In genomic region chr17:50196036-50196435, GRCh38 we compare ENCODE assay signal across 21 cellular contexts. TPM values are rescaled to one million over a fixed set of nuclear protein-coding genes. Genes with fewer than 3 reads are reported as not detected.
A peak's percentile ranks its signal among the peaks of the same experiment; 100 is the strongest.
DNase-seq lines count a peak whose midpoint lies in the region; ATAC-seq and TF ChIP-seq lines count a peak whose summit lies in the region.
"Had no signal": no experiment of that assay in that cellular context is flagged by ENCODE, and none has a peak within 500 bp of the region (broad histone marks: within the 10 kb centered on the region; RNA-seq: fewer than 3 reads in every experiment).

No MANE protein-coding gene starts in this region.

- H3K36me3 ChIP-seq in GM23248 (ENCODE audit: low read depth) (peaks cover 79% of the 10 kb centered on the region), muscle layer of colon (ENCODE audit: insufficient read depth, low read length) (peaks cover 83% of the 10 kb centered on the region)

- H3K27me3 Mint-ChIP-seq in stimulated activated memory B cell treated with anti-CD40 and anti-IgM and Interleukin-4, amounts not matched to agents 10 μg/mL and 1 μg/mL and 100 μg/mL, for 72 hours, result peaks cover 41% of the 10 kb centered on the region
- H3K27me3 Mint-ChIP-seq in activated T-helper 17 cell treated with anti-CD3 and anti-CD28 coated beads, Interleukin-2, amount 50 U/mL, for 72 hours, result peaks cover 9% of the 10 kb centered on the region
- peaks cover 26% of the 10 kb centered on the region for H3K27me3 Mint-ChIP-seq in activated CD8-positive, alpha-beta memory T cell treated with anti-CD3 and anti-CD28 coated beads, Interleukin-2, amount 10 ng/mL, durations not matched to agents 7 days and 5 days

- peaks cover 76% of the 10 kb centered on the region for H3F3A ChIP-seq in GM23248 (ENCODE audit: insufficient read depth)

- H3K4me3 Mint-ChIP-seq in stimulated activated memory B cell treated with anti-CD40 and anti-IgM and Interleukin-4, amounts not matched to agents 10 μg/mL and 1 μg/mL and 100 μg/mL, for 72 hours, result no peak overlapping the region
- no peak overlapping the region for H3K4me3 Mint-ChIP-seq in activated T-helper 17 cell treated with anti-CD3 and anti-CD28 coated beads, Interleukin-2, amount 50 U/mL, for 72 hours
- H3K4me3 Mint-ChIP-seq in activated CD8-positive, alpha-beta memory T cell treated with anti-CD3 and anti-CD28 coated beads, Interleukin-2, amount 10 ng/mL, durations not matched to agents 7 days and 5 days, result no peak overlapping the region
- H3K4me3 Mint-ChIP-seq: activated naive CD4-positive, alpha-beta T cell treated with anti-CD3 and anti-CD28 coated beads for 36 hours; CD4-positive, alpha-beta T cell; H9; neural crest cell had no signal

- H3K4me1 ChIP-seq in GM23248 (ENCODE audit: insufficient read depth), result peaks cover 66% of the 10 kb centered on the region
- peaks cover 48% of the 10 kb centered on the region for H3K4me1 ChIP-seq in muscle layer of colon (ENCODE audit: insufficient read depth, low read length)

- CTCF ChIA-PET in activated CD8-positive, alpha-beta memory T cell treated with anti-CD3 and anti-CD28 coated beads, Interleukin-2, amount 10 ng/mL, durations not matched to agents 7 days and 5 days (lab: Charles Lee), result interaction anchor here (0.7 to 3.5 kb wide), 11 partner anchors 8 to 101 kb away, joined by 3 to 82 read pairs (median 7); partner anchors contain the start of gene TMEM92

- DNase-seq in GM23248 (peak; percentile 53), astrocyte of the spinal cord (ENCODE audit: low read depth, low spot score) (no peak), NCI-H146 treated with DMSO at 0.1 percent for 48 hours (lab: John Stamatoyannopoulos, UW; ENCODE audit: unreplicated experiment) (no peak)
- no peak for DNase-seq in activated CD8-positive, alpha-beta memory T cell treated with anti-CD3 and anti-CD28 coated beads, Interleukin-2, amount 10 ng/mL, durations not matched to agents 7 days and 5 days
- DNase-seq: activated naive CD4-positive, alpha-beta T cell treated with anti-CD3 and anti-CD28 coated beads for 36 hours; CD4-positive, alpha-beta T cell; DND-41; H9; hippocampal formation; Karpas-422; left colon; NCI-H1417 treated with DMSO at 0.1 percent for 48 hours; OCI-M1; stimulated activated CD4-positive, alpha-beta T cell treated with anti-CD3 and anti-CD28 coated beads, Interleukin-12 subunit alpha, Interleukin-12 subunit beta, amount 100 ng/mL, for 4 hours; WERI-Rb-1 had no signal

- H3K27ac ChIP-seq in GM23248 (peak overlapping the region; percentile 100), muscle layer of colon (ENCODE audit: low read depth, low read length) (peak overlapping the region; percentile 68)
- H3K27ac ChIP-seq: WERI-Rb-1 had no signal

- peaks cover 38% of the 10 kb centered on the region for H3K4me1 Mint-ChIP-seq in stimulated activated memory B cell treated with anti-CD40 and anti-IgM and Interleukin-4, amounts not matched to agents 10 μg/mL and 1 μg/mL and 100 μg/mL, for 72 hours
- H3K4me1 Mint-ChIP-seq in activated T-helper 17 cell treated with anti-CD3 and anti-CD28 coated beads, Interleukin-2, amount 50 U/mL, for 72 hours, result peaks cover 4% of the 10 kb centered on the region
- H3K4me1 Mint-ChIP-seq in activated CD8-positive, alpha-beta memory T cell treated with anti-CD3 and anti-CD28 coated beads, Interleukin-2, amount 10 ng/mL, durations not matched to agents 7 days and 5 days, result peaks cover 10% of the 10 kb centered on the region

- H3K4me3 ChIP-seq in GM23248 (peak overlapping the region; percentile 99), astrocyte of the spinal cord (ENCODE audit: low read depth, low read length) (peak overlapping the region; percentile 100), muscle layer of colon (ENCODE audit: low read depth in 1 of 2, low read length in 2 of 2) (no peak overlapping the region)

- H2AFZ ChIP-seq in GM23248, result no peak overlapping the region

- H4K20me1 ChIP-seq in GM23248 (ENCODE audit: insufficient read depth), result no peaks in the 10 kb centered on the region

- H3K9me2 ChIP-seq in GM23248 (ENCODE audit: insufficient read depth), result no peaks in the 10 kb centered on the region

- H3K27me3 ChIP-seq in GM23248 (replicated peaks; ENCODE audit: insufficient read depth) (no peaks in the 10 kb centered on the region), muscle layer of colon (ENCODE audit: control insufficient read depth in 1 of 2, insufficient read depth in 2 of 2, low read length in 2 of 2) (no peaks in the 10 kb centered on the region)

- no peak for ATAC-seq in stimulated activated memory B cell treated with anti-CD40 and anti-IgM and Interleukin-4, amounts not matched to agents 10 μg/mL and 1 μg/mL and 100 μg/mL, for 72 hours
- no peak for ATAC-seq in GM19324 (IDR thresholded peaks at IDR 0.05; ENCODE audit: low FRiP score, unreplicated experiment)
- no peak for ATAC-seq in activated T-helper 17 cell treated with anti-CD3 and anti-CD28 coated beads, Interleukin-2, amount 50 U/mL, for 72 hours (replicated peaks)
- no peak for ATAC-seq in activated CD8-positive, alpha-beta memory T cell treated with anti-CD3 and anti-CD28 coated beads, Interleukin-2, amount 10 ng/mL, durations not matched to agents 7 days and 5 days
- ATAC-seq: left colon had no signal

- H3K9me3 Mint-ChIP-seq in stimulated activated memory B cell treated with anti-CD40 and anti-IgM and Interleukin-4, amounts not matched to agents 10 μg/mL and 1 μg/mL and 100 μg/mL, for 72 hours, result no peaks in the 10 kb centered on the region
- H3K9me3 Mint-ChIP-seq in activated T-helper 17 cell treated with anti-CD3 and anti-CD28 coated beads, Interleukin-2, amount 50 U/mL, for 72 hours, result no peaks in the 10 kb centered on the region
- no peaks in the 10 kb centered on the region for H3K9me3 Mint-ChIP-seq in activated CD8-positive, alpha-beta memory T cell treated with anti-CD3 and anti-CD28 coated beads, Interleukin-2, amount 10 ng/mL, durations not matched to agents 7 days and 5 days (ENCODE audit: low read depth)
- H3K9me3 Mint-ChIP-seq: activated naive CD4-positive, alpha-beta T cell treated with anti-CD3 and anti-CD28 coated beads for 36 hours; CD4-positive, alpha-beta T cell; H9; neural crest cell had no signal

- peak overlapping the region; percentile 100 for H3K9ac ChIP-seq in GM23248
- no peak overlapping the region for H3K9ac ChIP-seq in muscle layer of colon (ENCODE audit: low read length)

- in situ Hi-C loops in GM23248 (cut with MboI) (no loop called here), astrocyte of the spinal cord (cut with HindIII; ENCODE audit: low sequenced_read_pairs) (no loop called here)

- H3K27ac Mint-ChIP-seq in stimulated activated memory B cell treated with anti-CD40 and anti-IgM and Interleukin-4, amounts not matched to agents 10 μg/mL and 1 μg/mL and 100 μg/mL, for 72 hours, result peak overlapping the region; percentile 20
- no peak overlapping the region for H3K27ac Mint-ChIP-seq in activated T-helper 17 cell treated with anti-CD3 and anti-CD28 coated beads, Interleukin-2, amount 50 U/mL, for 72 hours
- H3K27ac Mint-ChIP-seq in activated CD8-positive, alpha-beta memory T cell treated with anti-CD3 and anti-CD28 coated beads, Interleukin-2, amount 10 ng/mL, durations not matched to agents 7 days and 5 days, result no peak overlapping the region
- H3K27ac Mint-ChIP-seq: activated naive CD4-positive, alpha-beta T cell treated with anti-CD3 and anti-CD28 coated beads for 36 hours; CD4-positive, alpha-beta T cell had no signal

- peaks cover 96% of the 10 kb centered on the region for H3K79me2 ChIP-seq in GM23248 (ENCODE audit: insufficient read depth)

- H3K4me2 ChIP-seq in GM23248 (ENCODE audit: unreplicated experiment), result peak overlapping the region; percentile 94

- 0 to 7% methylated on average over 4 to 5 of the region's 5 CpGs for WGBS in GM23248 (ENCODE audit: low coverage in 1 of 2, low lambda C conversion rate in 2 of 2, missing lambda C conversion rate in 2 of 2), 2 experiments

- H3K36me3 Mint-ChIP-seq in stimulated activated memory B cell treated with anti-CD40 and anti-IgM and Interleukin-4, amounts not matched to agents 10 μg/mL and 1 μg/mL and 100 μg/mL, for 72 hours, result no peaks in the 10 kb centered on the region
- H3K36me3 Mint-ChIP-seq in activated T-helper 17 cell treated with anti-CD3 and anti-CD28 coated beads, Interleukin-2, amount 50 U/mL, for 72 hours (ENCODE audit: low read depth), result no peaks in the 10 kb centered on the region
- no peaks in the 10 kb centered on the region for H3K36me3 Mint-ChIP-seq in activated CD8-positive, alpha-beta memory T cell treated with anti-CD3 and anti-CD28 coated beads, Interleukin-2, amount 10 ng/mL, durations not matched to agents 7 days and 5 days

- H3K9me3 ChIP-seq in GM23248 (ENCODE audit: low read depth) (no peaks in the 10 kb centered on the region), muscle layer of colon (ENCODE audit: low read length) (no peaks in the 10 kb centered on the region)

- TF ChIP-seq CTCF in astrocyte of the spinal cord (IDR thresholded peaks at IDR 0.05; ENCODE audit: low read depth, low read length), result no peak

RNA-seq across cellular contexts. Expression of gene COL1A1, which starts 5.4 kb away (rescaled TPM):
- total RNA-seq in GM23248 (2014; rRNA removed; shearing (Covaris generic)), result 6,472 and 7,860 TPM in 2 replicates
- polyA plus RNA-seq in GM23248 (2016; fragmentation: Nextera tagmentation; extraction: Ambion mirVana), result 15,283 and 15,653 TPM in 2 replicates
- 1 to 10 TPM in 1 of 2 donors, under 1 TPM in 1; 0.37 to 1.9 TPM for total RNA-seq in activated T-helper 17 cell treated with anti-CD3 and anti-CD28 coated beads, Interleukin-2, amount 50 U/mL, for 72 hours
- total RNA-seq in activated CD8-positive, alpha-beta memory T cell treated with anti-CD3 and anti-CD28 coated beads, Interleukin-2, amount 10 ng/mL, durations not matched to agents 7 days and 5 days, result 1 to 10 TPM in 1 of 2 experiments, under 1 TPM in 1; 0.67 to 1.6 TPM

RNA-seq across cellular contexts. Expression of gene SGCA, which starts 30.2 kb away (rescaled TPM):
- 1.6 TPM in 1 of 2 replicates, not detected in the other for total RNA-seq in GM23248 (2014; rRNA removed; shearing (Covaris generic))
- 1.4 and 1.8 TPM in 2 replicates for polyA plus RNA-seq in GM23248 (2016; fragmentation: Nextera tagmentation; extraction: Ambion mirVana)
- not detected for total RNA-seq in activated T-helper 17 cell treated with anti-CD3 and anti-CD28 coated beads, Interleukin-2, amount 50 U/mL, for 72 hours
- total RNA-seq in activated CD8-positive, alpha-beta memory T cell treated with anti-CD3 and anti-CD28 coated beads, Interleukin-2, amount 10 ng/mL, durations not matched to agents 7 days and 5 days, result under 1 TPM in 1 of 2 experiments, not detected in 1; 0.23 TPM
- total RNA-seq: CD4-positive, alpha-beta T cell; NCI-H460; neural crest cell had no signal

RNA-seq across cellular contexts. Expression of gene PPP1R9B, which starts 45.6 kb away (rescaled TPM):
- total RNA-seq in GM23248 (2014; rRNA removed; shearing (Covaris generic)), result 62.0 and 69.4 TPM in 2 replicates
- polyA plus RNA-seq in GM23248 (2016; fragmentation: Nextera tagmentation; extraction: Ambion mirVana), result 2.3 and 3.2 TPM in 2 replicates
- total RNA-seq in activated T-helper 17 cell treated with anti-CD3 and anti-CD28 coated beads, Interleukin-2, amount 50 U/mL, for 72 hours, result 10 to 100 TPM; 73.6 to 89.2 TPM
- total RNA-seq in activated CD8-positive, alpha-beta memory T cell treated with anti-CD3 and anti-CD28 coated beads, Interleukin-2, amount 10 ng/mL, durations not matched to agents 7 days and 5 days, result 100 to 1,000 TPM; 108 to 121 TPM

Comparison
In these comparisons a context has a peak if more than half of its experiments do, and no peak if none do; other contexts are left out.
1. H3K4me3 ChIP-seq: peak in GM23248 (single experiment) and astrocyte of the spinal cord (single experiment); none in muscle layer of colon (0 of 2).
2. RNA of gene COL1A1, which starts 5.4 kb away (total RNA-seq): 6,472 to 7,860 TPM in GM23248; 0.37 to 1.9 TPM in activated T-helper 17 cell treated with anti-CD3 and anti-CD28 coated beads, Interleukin-2, amount 50 U/mL, for 72 hours and 0.67 to 1.6 TPM in activated CD8-positive, alpha-beta memory T cell treated with anti-CD3 and anti-CD28 coated beads, Interleukin-2, amount 10 ng/mL, durations not matched to agents 7 days and 5 days; every median in the first group is over 1,000 times any median in the second.